Comparison of ENCODE assay signal across 1 cellular context in the genomic region with DNA sequence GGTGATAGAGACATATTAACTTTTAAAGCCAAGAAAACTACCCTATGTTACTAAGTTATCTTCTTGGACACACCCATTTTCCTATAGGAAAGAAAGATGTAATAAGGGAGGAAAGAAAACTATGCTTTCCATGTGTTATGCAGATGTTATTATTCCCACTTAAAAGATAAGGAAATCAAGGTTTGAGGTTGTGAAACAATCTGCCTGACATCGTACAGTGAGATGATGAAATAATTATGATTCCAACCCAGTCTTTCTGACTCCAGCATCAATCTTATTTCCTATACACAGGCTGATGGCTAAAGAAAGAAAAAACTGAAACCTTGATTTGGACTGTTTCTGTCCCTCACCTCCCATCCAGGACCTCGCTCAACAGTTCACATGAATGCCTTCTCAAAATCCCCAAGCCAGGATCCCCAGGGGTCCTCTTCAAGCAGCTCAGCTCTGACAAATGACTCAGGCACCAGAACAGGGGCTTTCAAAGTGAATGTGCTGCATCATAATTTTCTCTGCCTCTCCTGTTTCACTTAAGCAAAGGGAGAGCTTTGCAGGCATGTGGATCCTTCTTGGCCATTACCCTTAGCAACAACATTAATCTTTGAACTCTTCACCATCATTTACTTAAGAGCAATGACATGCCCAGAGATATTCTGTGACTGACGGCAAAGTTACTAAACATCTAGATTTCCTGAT.
TF ChIP-seq lines count a peak whose summit lies in the region.

No MANE protein-coding gene starts in this region.

TF ChIP-seq in IMR-90, 13 proteins besides CTCF, POLR2A, EP300 and RAD21:
- 0 out of 2 replicates have a peak, but pooled peaks have one; percentile 10 for TF ChIP-seq MAFK (IDR thresholded peaks at IDR 0.05; ENCODE audit: low read depth, low read length)
- TF ChIP-seq RFX5 (IDR thresholded peaks at IDR 0.05; ENCODE audit: low read depth, low read length) = no peak
- TF ChIP-seq, protein P1, sequence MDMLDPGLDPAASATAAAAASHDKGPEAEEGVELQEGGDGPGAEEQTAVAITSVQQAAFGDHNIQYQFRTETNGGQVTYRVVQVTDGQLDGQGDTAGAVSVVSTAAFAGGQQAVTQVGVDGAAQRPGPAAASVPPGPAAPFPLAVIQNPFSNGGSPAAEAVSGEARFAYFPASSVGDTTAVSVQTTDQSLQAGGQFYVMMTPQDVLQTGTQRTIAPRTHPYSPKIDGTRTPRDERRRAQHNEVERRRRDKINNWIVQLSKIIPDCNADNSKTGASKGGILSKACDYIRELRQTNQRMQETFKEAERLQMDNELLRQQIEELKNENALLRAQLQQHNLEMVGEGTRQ (IDR thresholded peaks at IDR 0.05; ENCODE audit: low read depth, low read length) = no peak
- TF ChIP-seq CEBPB (IDR thresholded peaks at IDR 0.05; ENCODE audit: low read depth, low read length) = peak; percentile 90
